25 cellular contexts compared by ENCODE assay signal in genomic region chr12:58419905-58420304, GRCh38.
DNase-seq lines count a peak whose midpoint lies in the region; ATAC-seq and TF ChIP-seq lines count a peak whose summit lies in the region.
"Had no signal": no experiment of that assay in that cellular context is flagged by ENCODE, and none has a peak within 500 bp of the region (broad histone marks: within the 10 kb centered on the region; RNA-seq: fewer than 3 reads in every experiment).

No MANE protein-coding gene starts in this region.

- H3K27ac ChIP-seq in GM23248 (peak overlapping the region; percentile 78), mesendoderm (ENCODE audit: low read depth, low read length) (no peak overlapping the region)
- H3K27ac ChIP-seq: brain microvascular endothelial cell, gastroesophageal sphincter, neural progenitor cell, psoas muscle, upper lobe of right lung had no signal

- DNase-seq in GM23248 (peak; percentile 55), RPMI7951 (ENCODE audit: low read depth) (peak; percentile 52), epithelial cell of esophagus (ENCODE audit: low read depth) (peak; percentile 46), omental fat pad (ENCODE audit: low spot score) (no peak), hypothalamus (lab: John Stamatoyannopoulos, UW) (no peak), mesendoderm (no peak), KBM-7 (no peak)
- DNase-seq: activated CD4-positive, alpha-beta T cell treated with anti-CD3 and anti-CD28 coated beads for 48 hours; activated naive CD8-positive, alpha-beta T cell treated with anti-CD3 and anti-CD28 coated beads, Interleukin-2, amount 10 ng/mL, durations not matched to agents 7 days and 5 days; brain microvascular endothelial cell; CD4-positive, alpha-beta memory T cell; DMS53; left colon; mucosa of descending colon; NCI-H1436 treated with DMSO at 0.1 percent for 48 hours; NCI-H2171; NCI-H526 treated with DMSO at 0.1 percent for 48 hours; psoas muscle; SHP77 treated with DMSO at 0.1 percent for 48 hours; stimulated activated CD4-positive, alpha-beta T cell treated with anti-CD3 and anti-CD28 coated beads, Interleukin-4, amount 100 ng/mL, for 1 hour; stimulated activated naive CD8-positive, alpha-beta T cell treated with anti-CD3 and anti-CD28 coated beads, Interleukin-15, Interleukin-2, amounts not matched to agents 100 U/mL and 50 U/mL, for 24 hours; upper lobe of right lung had no signal

- H3K56ac ChIP-seq in mesendoderm (ENCODE audit: low read length), result no peak overlapping the region

- H3K4ac ChIP-seq in mesendoderm (ENCODE audit: low read depth, low read length), result no peak overlapping the region

- H3K4me1 ChIP-seq in GM23248 (ENCODE audit: insufficient read depth) (peaks cover 51% of the 10 kb centered on the region), mesendoderm (ENCODE audit: control insufficient read depth, low read depth, low read length) (no peaks in the 10 kb centered on the region)
- H3K4me1 ChIP-seq: psoas muscle, upper lobe of right lung had no signal

- no peak overlapping the region for H2AFZ ChIP-seq in GM23248
- H2AFZ ChIP-seq: neural progenitor cell had no signal

- H3K4me2 ChIP-seq in GM23248 (ENCODE audit: unreplicated experiment), result peak overlapping the region; percentile 53
- no peak overlapping the region for H3K4me2 ChIP-seq in mesendoderm (ENCODE audit: low read length)
- H3K4me2 ChIP-seq: neural progenitor cell had no signal

- no peaks in the 10 kb centered on the region for H3K9me2 ChIP-seq in GM23248 (ENCODE audit: insufficient read depth)

- H2BK15ac ChIP-seq in mesendoderm (replicated peaks; ENCODE audit: low read depth), result no peak overlapping the region

- H3F3A ChIP-seq in GM23248 (ENCODE audit: insufficient read depth), result peaks cover 52% of the 10 kb centered on the region

- no peak overlapping the region for H4K8ac ChIP-seq in mesendoderm (ENCODE audit: low read depth, low read length)

- peak; percentile 68 for ATAC-seq in omental fat pad (ENCODE audit: low FRiP score)
- no peak for ATAC-seq in HG03432 (IDR thresholded peaks at IDR 0.05; ENCODE audit: unreplicated experiment)
- ATAC-seq: gastroesophageal sphincter; left colon; mucosa of descending colon; psoas muscle; stimulated activated naive CD8-positive, alpha-beta T cell treated with anti-CD3 and anti-CD28 coated beads, Interleukin-15, Interleukin-2, amounts not matched to agents 100 U/mL and 50 U/mL, for 24 hours had no signal

- H3K9ac ChIP-seq in GM23248, result peak overlapping the region; percentile 54
- no peak overlapping the region for H3K9ac ChIP-seq in mesendoderm (ENCODE audit: low read length)
- H3K9ac ChIP-seq: neural progenitor cell had no signal

- no peak overlapping the region for H3K23ac ChIP-seq in mesendoderm (ENCODE audit: low read length)

- no peak overlapping the region for H3K18ac ChIP-seq in mesendoderm (ENCODE audit: low read length)

- in situ Hi-C loops in GM23248 (cut with MboI), result no loop called here
- in situ Hi-C loops in KBM-7 (cut with MboI; ENCODE audit: low pct_unique_long_range_greater_than_20kb, low sequenced_read_pairs), result no loop called here

- no peaks in the 10 kb centered on the region for H3K79me1 ChIP-seq in mesendoderm (ENCODE audit: low read length)

- H3K4me3 ChIP-seq in GM23248 (no peak overlapping the region), epithelial cell of esophagus (ENCODE audit: low read length) (no peak overlapping the region), mesendoderm (ENCODE audit: low read length) (no peak overlapping the region)
- H3K4me3 ChIP-seq: gastroesophageal sphincter, mucosa of descending colon, neural progenitor cell, psoas muscle, upper lobe of right lung had no signal

- TF ChIP-seq CTCF in epithelial cell of esophagus (IDR thresholded peaks at IDR 0.05; ENCODE audit: insufficient read depth, low read depth, low read length, missing control alignments), result no peak
- TF ChIP-seq CTCF in omental fat pad (IDR thresholded peaks at IDR 0.05), result no peak

- H3K79me2 ChIP-seq in GM23248 (ENCODE audit: insufficient read depth) (no peaks in the 10 kb centered on the region), mesendoderm (ENCODE audit: control insufficient read depth, insufficient read depth, low read length) (no peaks in the 10 kb centered on the region)

- H4K5ac ChIP-seq in mesendoderm (ENCODE audit: low read length), result no peak overlapping the region

- no peaks in the 10 kb centered on the region for H4K20me1 ChIP-seq in GM23248 (ENCODE audit: insufficient read depth)

- H3K9me3 ChIP-seq in GM23248 (ENCODE audit: low read depth), result no peaks in the 10 kb centered on the region
- H3K9me3 ChIP-seq: gastroesophageal sphincter, mucosa of descending colon, psoas muscle, upper lobe of right lung had no signal

- H3K27me3 ChIP-seq in GM23248 (replicated peaks; ENCODE audit: insufficient read depth), result no peaks in the 10 kb centered on the region
- H3K27me3 ChIP-seq in mesendoderm (ENCODE audit: insufficient read depth, low read length, poor library complexity), result no peaks in the 10 kb centered on the region
- H3K27me3 ChIP-seq: brain microvascular endothelial cell, gastroesophageal sphincter, upper lobe of right lung had no signal

- H2BK5ac ChIP-seq in mesendoderm (ENCODE audit: low read length), result no peak overlapping the region

- H3K36me3 ChIP-seq in GM23248 (ENCODE audit: low read depth) (no peaks in the 10 kb centered on the region), mesendoderm (ENCODE audit: control insufficient read depth, insufficient read depth, low read length) (no peaks in the 10 kb centered on the region)
- H3K36me3 ChIP-seq: brain microvascular endothelial cell, gastroesophageal sphincter, neural progenitor cell, upper lobe of right lung had no signal

- WGBS in GM23248 (ENCODE audit: low coverage in 1 of 2, low lambda C conversion rate in 2 of 2, missing lambda C conversion rate in 2 of 2), 2 experiments, result 53 to 57% methylated on average over 1 of the region's 1 CpG
- no CpG with 5 or more reads among the region's 1 CpG for WGBS in mesendoderm (ENCODE audit: extremely low coverage, insufficient coverage, low lambda C conversion rate)

- no peak overlapping the region for H2BK120ac ChIP-seq in mesendoderm (ENCODE audit: low read depth, low read length)

- H2AK5ac ChIP-seq in mesendoderm (ENCODE audit: low read length), result no peak overlapping the region

Comparison
In these comparisons a context has a peak if more than half of its experiments do, and no peak if none do; other contexts are left out.
1. DNase-seq: peak in GM23248 (single experiment), RPMI7951 (single experiment) and epithelial cell of esophagus (single experiment); none in omental fat pad (single experiment), hypothalamus (0 of 51), mesendoderm (single experiment) and KBM-7 (single experiment).